Comparison of ENCODE assay signal across 28 cellular contexts in the genomic region with DNA sequence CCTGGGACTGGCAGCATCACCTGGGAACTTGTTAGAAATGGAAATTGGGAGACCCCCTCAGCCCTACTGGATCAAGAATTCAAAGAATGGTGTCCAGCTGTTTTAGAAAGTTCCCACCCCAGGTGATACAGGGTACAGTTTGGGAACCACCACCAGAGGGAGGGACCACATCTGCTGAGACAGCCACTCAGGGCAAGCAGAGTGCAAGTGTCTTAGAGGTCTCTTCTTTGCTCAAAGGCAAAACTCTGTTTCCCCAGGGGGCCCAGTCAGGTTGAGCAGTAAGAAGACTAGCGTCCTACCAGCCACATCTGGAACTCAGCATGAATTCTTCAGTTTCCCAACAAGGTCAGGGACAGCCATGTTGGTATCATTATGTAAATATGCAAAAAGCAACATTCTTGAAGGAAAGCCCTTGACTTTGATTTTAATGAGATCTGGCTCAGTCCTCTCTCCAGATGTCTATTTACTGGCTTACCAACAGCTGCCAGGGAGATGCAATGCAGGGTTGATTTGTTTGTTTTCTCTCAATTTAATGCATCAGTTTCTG. TPM values are rescaled to one million over a fixed set of nuclear protein-coding genes. Genes with fewer than 3 reads are reported as not detected.
A peak's percentile ranks its signal among the peaks of the same experiment; 100 is the strongest.
DNase-seq lines count a peak whose midpoint lies in the region; ATAC-seq and TF ChIP-seq lines count a peak whose summit lies in the region.
"Had no signal": no experiment of that assay in that cellular context is flagged by ENCODE, and none has a peak within 500 bp of the region (broad histone marks: within the 10 kb centered on the region; RNA-seq: fewer than 3 reads in every experiment).

No MANE protein-coding gene starts in this region.

- H3K4me1 ChIP-seq in GM23338 (ENCODE audit: insufficient read depth) (peaks cover 4% of the 10 kb centered on the region; the same call in 1 of the 2 replicates), adipocyte (ENCODE audit: control insufficient read depth, insufficient read depth, low read length) (peaks cover 5% of the 10 kb centered on the region), PC-3 (ENCODE audit: insufficient read depth, low read length) (no peaks in the 10 kb centered on the region)
- H3K4me1 ChIP-seq: transverse colon had no signal

- no peak overlapping the region for H3K27ac Mint-ChIP-seq in GM23338
- H3K27ac Mint-ChIP-seq: activated CD4-positive, alpha-beta T cell treated with anti-CD3 and anti-CD28 coated beads for 36 hours; activated naive CD4-positive, alpha-beta T cell treated with anti-CD3 and anti-CD28 coated beads, Interleukin-2, amount 10 ng/mL, durations not matched to agents 7 days and 5 days; naive B cell; T-cell had no signal

- peak; percentile 20 for TF ChIP-seq CTCF in AG04450 (IDR thresholded peaks at IDR 0.05; ENCODE audit: low read depth, low read length)
- 0 out of 4 replicates have a peak, but pooled peaks have one; percentile 12 to 19 for TF ChIP-seq CTCF in GM23338 (conservative IDR thresholded peaks at IDR 0.05; ENCODE audit: low read depth in 2 of 2)
- TF ChIP-seq CTCF in PC-3 (conservative IDR thresholded peaks at IDR 0.05; ENCODE audit: low read depth, low read length), result no peak

- H3K79me2 ChIP-seq in GM23338 (replicated peaks; ENCODE audit: insufficient read depth) (no peaks in the 10 kb centered on the region), PC-3 (ENCODE audit: low read length) (no peaks in the 10 kb centered on the region)

- H3K9me2 ChIP-seq in GM23338 (ENCODE audit: insufficient read depth), result 0 out of 2 replicates have a peak, but pooled peaks cover under 1% of the 10 kb centered on the region
- H3K9me2 ChIP-seq in PC-3 (replicated peaks; ENCODE audit: low read length), result no peaks in the 10 kb centered on the region

- H3K27ac ChIP-seq in AG04450 (ENCODE audit: low read depth, low read length) (no peak overlapping the region), GM23338 (ENCODE audit: low read depth) (no peak overlapping the region), PC-3 (ENCODE audit: low read length) (no peak overlapping the region)
- H3K27ac ChIP-seq: BLaER1, epithelial cell of prostate, gastrocnemius medialis, left lung, skin epidermis, transverse colon had no signal

- H3F3A ChIP-seq in GM23338 (replicated peaks; ENCODE audit: low read depth), result no peaks in the 10 kb centered on the region
- H3F3A ChIP-seq in PC-3 (ENCODE audit: low read length, unreplicated experiment), result no peaks in the 10 kb centered on the region

- no peaks in the 10 kb centered on the region for H3K36me3 Mint-ChIP-seq in GM23338 (ENCODE audit: low read depth)
- H3K36me3 Mint-ChIP-seq: activated naive CD4-positive, alpha-beta T cell treated with anti-CD3 and anti-CD28 coated beads, Interleukin-2, amount 10 ng/mL, durations not matched to agents 7 days and 5 days; naive B cell; T-cell had no signal

- H3K9me3 ChIP-seq in AG04450 (ENCODE audit: control insufficient read depth, insufficient read depth, low read length) (no peaks in the 10 kb centered on the region), adipocyte (ENCODE audit: control insufficient read depth, low read length) (no peaks in the 10 kb centered on the region), PC-3 (ENCODE audit: low read length) (no peaks in the 10 kb centered on the region)
- H3K9me3 ChIP-seq: BLaER1, gastrocnemius medialis, left lung, transverse colon had no signal

- POLR2A ChIA-PET in AG04450 (lab: Yijun Ruan, JAX) (no interaction called here), PC-3 (lab: Charles Lee; ENCODE audit: unreplicated experiment) (no interaction called here)

- H3K4me1 Mint-ChIP-seq in GM23338, result peaks cover 9% of the 10 kb centered on the region

- no peaks in the 10 kb centered on the region for H3K36me3 ChIP-seq in GM23338 (ENCODE audit: insufficient read depth)
- peaks cover under 1% of the 10 kb centered on the region for H3K36me3 ChIP-seq in adipocyte (ENCODE audit: control insufficient read depth, insufficient read depth, low read length, severe bottlenecking)
- no peaks in the 10 kb centered on the region for H3K36me3 ChIP-seq in PC-3 (ENCODE audit: low read depth, low read length)
- H3K36me3 ChIP-seq: BLaER1, gastrocnemius medialis, left lung, transverse colon had no signal

- ATAC-seq in GM23338, result no peak
- no peak for ATAC-seq in GM18907 (IDR thresholded peaks at IDR 0.05; ENCODE audit: unreplicated experiment)
- ATAC-seq in PC-3, result no peak
- ATAC-seq: activated CD4-positive, alpha-beta T cell treated with anti-CD3 and anti-CD28 coated beads for 36 hours; gastrocnemius medialis; K562; left lung; T-cell had no signal

- H3K27me3 Mint-ChIP-seq in GM23338 (ENCODE audit: insufficient read depth, low read depth, poor library complexity), result peaks cover 7% of the 10 kb centered on the region

- H3K27me3 ChIP-seq in AG04450 (ENCODE audit: control insufficient read depth, insufficient read depth, low read length), result no peaks in the 10 kb centered on the region
- H3K27me3 ChIP-seq in GM23338 (ENCODE audit: insufficient read depth), result peaks cover 9% of the 10 kb centered on the region; the same call in 1 of the 2 replicates
- no peaks in the 10 kb centered on the region for H3K27me3 ChIP-seq in adipocyte (replicated peaks; ENCODE audit: control insufficient read depth, insufficient read depth, low read length)
- H3K27me3 ChIP-seq in PC-3 (ENCODE audit: low read length), result peaks cover 16% of the 10 kb centered on the region
- H3K27me3 ChIP-seq: gastrocnemius medialis, transverse colon had no signal

- peaks cover 3% of the 10 kb centered on the region; the same call in 1 of the 3 replicates for H3K9me3 Mint-ChIP-seq in GM23338
- H3K9me3 Mint-ChIP-seq: activated naive CD4-positive, alpha-beta T cell treated with anti-CD3 and anti-CD28 coated beads, Interleukin-2, amount 10 ng/mL, durations not matched to agents 7 days and 5 days; T-cell had no signal

- BruUV-seq in PC-3 (replicated peaks; lab: Mats Ljungman, UMichigan), result no TSS peak

- H2AFZ ChIP-seq in GM23338 (no peak overlapping the region), PC-3 (ENCODE audit: low read length) (no peak overlapping the region)

- CTCF ChIA-PET in AG04450 (lab: Charles Lee), result interaction anchor here (0.6 to 3.1 kb wide), 9 partner anchors 8 to 510 kb away, joined by 3 to 22 read pairs (median 5); no protein-coding TSS in a partner anchor
- CTCF ChIA-PET in PC-3 (lab: Charles Lee), result no interaction called here

- no peak for DNase-seq in AG04450 (ENCODE audit: low read depth, low spot score)
- peak; percentile 28 for DNase-seq in GM23338 (ENCODE audit: low spot score)
- DNase-seq in adipocyte (ENCODE audit: low read depth), result peak; percentile 53
- DNase-seq in fibroblast of peridontal ligament (ENCODE audit: extremely low read depth), result peak; percentile 62
- DNase-seq in KG1 (lab: John Stamatoyannopoulos, UW), result no peak
- DNase-seq in NOMO-1 treated with DMSO at 0.1 percent for 48 hours (lab: John Stamatoyannopoulos, UW; ENCODE audit: unreplicated experiment), result no peak
- no peak for DNase-seq in PC-3
- DNase-seq: activated CD4-positive, alpha-beta T cell treated with anti-CD3 and anti-CD28 coated beads for 36 hours; activated naive CD4-positive, alpha-beta T cell treated with anti-CD3 and anti-CD28 coated beads, Interleukin-2, amount 10 ng/mL, durations not matched to agents 7 days and 5 days; caudate nucleus; DMS79; gastrocnemius medialis; hippocampal formation; left lung; MM.1S; naive B cell; NCI-H1417; NCI-H446; NCI-H82; OCI-M1; SIG-M5; T-cell; transverse colon had no signal

- H4K20me1 ChIP-seq in GM23338 (replicated peaks; ENCODE audit: insufficient read depth) (no peaks in the 10 kb centered on the region), PC-3 (ENCODE audit: low read length) (no peaks in the 10 kb centered on the region)
- H4K20me1 ChIP-seq: BLaER1 had no signal

- H3K4me2 ChIP-seq in GM23338 (no peak overlapping the region), PC-3 (ENCODE audit: low read length) (no peak overlapping the region)
- H3K4me2 ChIP-seq: BLaER1 had no signal

- H3K4me3 ChIP-seq in AG04450 (ENCODE audit: low read depth, low read length), result no peak overlapping the region
- no peak overlapping the region for H3K4me3 ChIP-seq in GM23338
- no peak overlapping the region for H3K4me3 ChIP-seq in adipocyte (ENCODE audit: low read length)
- no peak overlapping the region for H3K4me3 ChIP-seq in PC-3 (ENCODE audit: low read length)
- H3K4me3 ChIP-seq: BLaER1, gastrocnemius medialis, K562, left lung, skin epidermis, transverse colon had no signal

- intact Hi-C loops in PC-3 (cut with micrococcal nuclease), result no loop called here

- H3K4me3 Mint-ChIP-seq in GM23338, result no peak overlapping the region
- H3K4me3 Mint-ChIP-seq: activated CD4-positive, alpha-beta T cell treated with anti-CD3 and anti-CD28 coated beads for 36 hours; activated naive CD4-positive, alpha-beta T cell treated with anti-CD3 and anti-CD28 coated beads, Interleukin-2, amount 10 ng/mL, durations not matched to agents 7 days and 5 days; naive B cell; T-cell had no signal

- H3K9ac ChIP-seq in adipocyte (ENCODE audit: low read length) (no peak overlapping the region), PC-3 (ENCODE audit: low read length) (no peak overlapping the region)
- H3K9ac ChIP-seq: BLaER1 had no signal

TF ChIP-seq in GM23338, 12 proteins besides CTCF, POLR2A, EP300 and RAD21 (continues in another document):
- no peak for TF ChIP-seq EZH2 (IDR thresholded peaks at IDR 0.05; ENCODE audit: low read depth, unreplicated experiment)

RNA-seq across cellular contexts. Expression of a gene that starts 46.6 kb away (rescaled TPM):
- polyA plus RNA-seq in AG04450 (2011; rRNA removed) (2,219 and 2,576 TPM in 2 replicates), GM23338 (2016; fragmentation: Nextera tagmentation; extraction: Ambion mirVana) (8.0 and 9.4 TPM in 2 replicates)
- polyA minus RNA-seq in AG04450 (2011; rRNA and poly(A)+ RNA removed), result 1,062 and 1,253 TPM in 2 replicates
- 8.2 and 8.9 TPM in 2 replicates for total RNA-seq in GM23338 (2014; rRNA removed; shearing (Covaris generic))
- 4.5 and 4.8 TPM in 2 replicates for total RNA-seq in PC-3 (2014; rRNA removed)
- total RNA-seq: activated CD4-positive, alpha-beta T cell treated with anti-CD3 and anti-CD28 coated beads for 36 hours had no signal

RNA-seq across cellular contexts. Expression of a gene that starts 57.2 kb away (rescaled TPM):
- 66.1 and 98.3 TPM in 2 replicates for polyA plus RNA-seq in AG04450 (2011; rRNA removed)
- 92.8 and 163 TPM in 2 replicates for polyA minus RNA-seq in AG04450 (2011; rRNA and poly(A)+ RNA removed)
- total RNA-seq in GM23338 (2014; rRNA removed; shearing (Covaris generic)), result 52.5 and 56.6 TPM in 2 replicates
- 31.2 and 37.5 TPM in 2 replicates for polyA plus RNA-seq in GM23338 (2016; fragmentation: Nextera tagmentation; extraction: Ambion mirVana)
- 19.8 and 28.5 TPM in 2 replicates for total RNA-seq in PC-3 (2014; rRNA removed)

Comparison
In these comparisons a context has a peak if more than half of its experiments do, and no peak if none do; other contexts are left out.
1. DNase-seq: peak in GM23338 (single experiment), adipocyte (single experiment) and fibroblast of peridontal ligament (single experiment); none in AG04450 (single experiment), KG1 (single experiment), NOMO-1 treated with DMSO at 0.1 percent for 48 hours (single experiment) and PC-3 (single experiment).